Comparison of ENCODE assay signal across 8 cellular contexts in the genomic region with DNA sequence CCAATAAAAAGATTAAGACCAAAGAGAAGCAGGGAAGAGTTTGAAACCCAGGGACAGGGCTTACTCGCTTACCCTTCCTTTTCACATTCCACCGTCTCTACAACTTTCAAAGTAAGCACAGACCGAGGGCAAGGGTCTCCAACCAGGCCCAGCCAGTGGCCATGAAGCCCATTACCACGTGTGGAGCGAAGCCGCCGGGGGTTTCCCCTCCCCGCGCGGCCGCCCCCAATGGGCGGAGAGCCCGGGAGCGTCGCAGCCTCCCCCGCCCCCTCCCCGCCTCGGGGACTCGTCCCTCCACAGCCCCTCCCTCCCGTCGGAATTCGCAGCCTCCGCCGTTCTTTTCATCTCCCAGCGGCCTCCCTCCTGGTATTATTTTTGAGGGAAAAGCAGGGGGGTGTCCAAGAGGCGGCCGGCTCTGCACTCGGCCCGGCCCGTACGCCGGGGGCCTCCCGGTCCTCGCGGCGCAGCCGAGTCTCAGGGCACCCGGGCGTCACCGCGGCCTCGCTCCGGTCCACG. TPM values are rescaled to one million over a fixed set of nuclear protein-coding genes. Genes with fewer than 3 reads are reported as not detected.
A peak's percentile ranks its signal among the peaks of the same experiment; 100 is the strongest.
DNase-seq lines count a peak whose midpoint lies in the region; ATAC-seq, FAIRE-seq and TF ChIP-seq lines count a peak whose summit lies in the region.

No MANE protein-coding gene starts in this region.

- WGBS in pancreas, 2 donors = 1% methylated on average over 32 to 44 of the region's 44 CpGs

- H3K27me3 Mint-ChIP-seq in Calu3 (ENCODE audit: unreplicated experiment) (no peaks in the 10 kb centered on the region), IgD-negative memory B cell (no peaks in the 10 kb centered on the region)
- H3K27me3 Mint-ChIP-seq in activated naive CD8-positive, alpha-beta T cell treated with anti-CD3 and anti-CD28 coated beads for 36 hours = no peaks in the 10 kb centered on the region

- H3K4me3 Mint-ChIP-seq in Calu3 (ENCODE audit: low read depth, unreplicated experiment) (peak overlapping the region; percentile 99), IgD-negative memory B cell (peak overlapping the region; percentile 97 to 100 (median 100))
- peak overlapping the region; percentile 99 for H3K4me3 Mint-ChIP-seq in activated naive CD8-positive, alpha-beta T cell treated with anti-CD3 and anti-CD28 coated beads for 36 hours

- H3K4me1 ChIP-seq in pancreas (peaks cover 0 to 20% (median 8%) of the 10 kb centered on the region in 3 donors), tibial artery (peaks cover 0 to 25% (median 12%) of the 10 kb centered on the region in 4 donors)

- H3K27ac Mint-ChIP-seq in Calu3 (ENCODE audit: unreplicated experiment) = peak overlapping the region; percentile 97
- peak overlapping the region; percentile 96 to 100 (median 97) for H3K27ac Mint-ChIP-seq in IgD-negative memory B cell
- peak overlapping the region; percentile 100 for H3K27ac Mint-ChIP-seq in activated naive CD8-positive, alpha-beta T cell treated with anti-CD3 and anti-CD28 coated beads for 36 hours

- BruUV-seq in Calu3 (replicated peaks; lab: Mats Ljungman, UMichigan) = no TSS peak

- no peaks in the 10 kb centered on the region for H3K9me3 ChIP-seq in pancreas
- peaks cover 0 to 8% (median 5%) of the 10 kb centered on the region in 3 donors for H3K9me3 ChIP-seq in tibial artery

- FAIRE-seq in pancreas (lab: Jason Lieb, UNC) = no peak

- peaks cover 44% of the 10 kb centered on the region for H3K36me3 Mint-ChIP-seq in Calu3 (ENCODE audit: insufficient read depth, unreplicated experiment)
- H3K36me3 Mint-ChIP-seq in IgD-negative memory B cell = peaks cover 7% of the 10 kb centered on the region
- H3K36me3 Mint-ChIP-seq in activated naive CD8-positive, alpha-beta T cell treated with anti-CD3 and anti-CD28 coated beads for 36 hours = peaks cover 44% of the 10 kb centered on the region

- H3K36me3 ChIP-seq in pancreas (no peaks in the 10 kb centered on the region), tibial artery (peaks cover 0 to 5% (median 0%) of the 10 kb centered on the region in 3 donors)

- H3K4me1 Mint-ChIP-seq in Calu3 (ENCODE audit: low read depth, unreplicated experiment) = peaks cover 31% of the 10 kb centered on the region
- peaks cover 37 to 49% (median 47%) of the 10 kb centered on the region in 3 donors for H3K4me1 Mint-ChIP-seq in IgD-negative memory B cell
- peaks cover 44% of the 10 kb centered on the region for H3K4me1 Mint-ChIP-seq in activated naive CD8-positive, alpha-beta T cell treated with anti-CD3 and anti-CD28 coated beads for 36 hours

- H3K9me3 Mint-ChIP-seq in Calu3 (ENCODE audit: low read depth, unreplicated experiment) (no peaks in the 10 kb centered on the region), IgD-negative memory B cell (no peaks in the 10 kb centered on the region)
- H3K9me3 Mint-ChIP-seq in activated naive CD8-positive, alpha-beta T cell treated with anti-CD3 and anti-CD28 coated beads for 36 hours = peaks cover 3% of the 10 kb centered on the region

- intact Hi-C loops in Calu3 (cut with micrococcal nuclease; ENCODE audit: unreplicated experiment) (loop anchor here (2.0 to 10.0 kb wide), 3 partner anchors 263 to 471 kb away; a partner anchor contains a TSS), Right ventricle myocardium inferior (cut with DNase I) (loop anchor here (2.0 to 5.0 kb wide), 3 partner anchors 73 to 475 kb away; a partner anchor contains a TSS), pancreas (cut with DNase I) (no loop called here), tibial artery (cut with DNase I; ENCODE audit: low total_unique reads) (loop anchor here (10.0 kb wide), 1 partner anchor 261 kb away; a partner anchor contains a TSS)

- CTCF ChIA-PET in Calu3 (lab: Charles Lee) = interaction anchor here (0.9 to 1.6 kb wide), 2 partner anchors 373 to 420 kb away, joined by 3 to 7 read pairs; no protein-coding TSS in a partner anchor

- H3K4me3 ChIP-seq in pancreas (peak overlapping the region; percentile 65 to 93 (median 87)), tibial artery (peak overlapping the region; percentile 89 to 92)

- peak; percentile 81 for DNase-seq in Calu3
- DNase-seq in activated naive CD8-positive, alpha-beta T cell treated with anti-CD3 and anti-CD28 coated beads for 36 hours = peak; percentile 87
- DNase-seq in Right ventricle myocardium inferior (ENCODE audit: missing footprints) = peak; percentile 79
- peak; percentile 46 to 78 (median 62) for DNase-seq in pancreas
- peak; percentile 40 to 79 for DNase-seq in tibial artery

- H3K27me3 ChIP-seq in pancreas = no peaks in the 10 kb centered on the region
- no peaks in the 10 kb centered on the region for H3K27me3 ChIP-seq in tibial artery

- ATAC-seq in GM21528 (IDR thresholded peaks at IDR 0.05; ENCODE audit: low FRiP score, unreplicated experiment) (peak; percentile 35), SK-N-SH treated with all-trans-retinoic acid at 6 μM for 48 hours (peak; percentile 62), Right ventricle myocardium inferior (peak; percentile 57), pancreas (peak; percentile 56 to 76 (median 66))

- peak overlapping the region; percentile 83 to 96 (median 95) for H3K27ac ChIP-seq in pancreas
- H3K27ac ChIP-seq in tibial artery = peak overlapping the region; percentile 98 to 99

- no peak for TF ChIP-seq CTCF in Calu3 (IDR thresholded peaks at IDR 0.05; ENCODE audit: unreplicated experiment)
- TF ChIP-seq CTCF in pancreas (IDR thresholded peaks at IDR 0.05) = no peak
- TF ChIP-seq CTCF in tibial artery (IDR thresholded peaks at IDR 0.05) = no peak

TF ChIP-seq in SK-N-SH treated with all-trans-retinoic acid at 6 μM for 48 hours, 23 proteins besides CTCF, POLR2A, EP300 and RAD21 (continues in another document):
- TF ChIP-seq RARB (CRISPR knock-in tag; IDR thresholded peaks at IDR 0.05) = no peak
- TF ChIP-seq CSDC2 (CRISPR knock-in tag; IDR thresholded peaks at IDR 0.05) = no peak
- TF ChIP-seq, protein P1, sequence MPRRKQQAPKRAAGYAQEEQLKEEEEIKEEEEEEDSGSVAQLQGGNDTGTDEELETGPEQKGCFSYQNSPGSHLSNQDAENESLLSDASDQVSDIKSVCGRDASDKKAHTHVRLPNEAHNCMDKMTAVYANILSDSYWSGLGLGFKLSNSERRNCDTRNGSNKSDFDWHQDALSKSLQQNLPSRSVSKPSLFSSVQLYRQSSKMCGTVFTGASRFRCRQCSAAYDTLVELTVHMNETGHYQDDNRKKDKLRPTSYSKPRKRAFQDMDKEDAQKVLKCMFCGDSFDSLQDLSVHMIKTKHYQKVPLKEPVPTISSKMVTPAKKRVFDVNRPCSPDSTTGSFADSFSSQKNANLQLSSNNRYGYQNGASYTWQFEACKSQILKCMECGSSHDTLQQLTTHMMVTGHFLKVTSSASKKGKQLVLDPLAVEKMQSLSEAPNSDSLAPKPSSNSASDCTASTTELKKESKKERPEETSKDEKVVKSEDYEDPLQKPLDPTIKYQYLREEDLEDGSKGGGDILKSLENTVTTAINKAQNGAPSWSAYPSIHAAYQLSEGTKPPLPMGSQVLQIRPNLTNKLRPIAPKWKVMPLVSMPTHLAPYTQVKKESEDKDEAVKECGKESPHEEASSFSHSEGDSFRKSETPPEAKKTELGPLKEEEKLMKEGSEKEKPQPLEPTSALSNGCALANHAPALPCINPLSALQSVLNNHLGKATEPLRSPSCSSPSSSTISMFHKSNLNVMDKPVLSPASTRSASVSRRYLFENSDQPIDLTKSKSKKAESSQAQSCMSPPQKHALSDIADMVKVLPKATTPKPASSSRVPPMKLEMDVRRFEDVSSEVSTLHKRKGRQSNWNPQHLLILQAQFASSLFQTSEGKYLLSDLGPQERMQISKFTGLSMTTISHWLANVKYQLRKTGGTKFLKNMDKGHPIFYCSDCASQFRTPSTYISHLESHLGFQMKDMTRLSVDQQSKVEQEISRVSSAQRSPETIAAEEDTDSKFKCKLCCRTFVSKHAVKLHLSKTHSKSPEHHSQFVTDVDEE (CRISPR knock-in tag; IDR thresholded peaks at IDR 0.05) = no peak
- TF ChIP-seq ZNF565 (CRISPR knock-in tag; conservative IDR thresholded peaks at IDR 0.05; ENCODE audit: low read depth) = no peak
- TF ChIP-seq OSR1 (CRISPR knock-in tag; IDR thresholded peaks at IDR 0.05) = no peak
- TF ChIP-seq, protein P2, sequence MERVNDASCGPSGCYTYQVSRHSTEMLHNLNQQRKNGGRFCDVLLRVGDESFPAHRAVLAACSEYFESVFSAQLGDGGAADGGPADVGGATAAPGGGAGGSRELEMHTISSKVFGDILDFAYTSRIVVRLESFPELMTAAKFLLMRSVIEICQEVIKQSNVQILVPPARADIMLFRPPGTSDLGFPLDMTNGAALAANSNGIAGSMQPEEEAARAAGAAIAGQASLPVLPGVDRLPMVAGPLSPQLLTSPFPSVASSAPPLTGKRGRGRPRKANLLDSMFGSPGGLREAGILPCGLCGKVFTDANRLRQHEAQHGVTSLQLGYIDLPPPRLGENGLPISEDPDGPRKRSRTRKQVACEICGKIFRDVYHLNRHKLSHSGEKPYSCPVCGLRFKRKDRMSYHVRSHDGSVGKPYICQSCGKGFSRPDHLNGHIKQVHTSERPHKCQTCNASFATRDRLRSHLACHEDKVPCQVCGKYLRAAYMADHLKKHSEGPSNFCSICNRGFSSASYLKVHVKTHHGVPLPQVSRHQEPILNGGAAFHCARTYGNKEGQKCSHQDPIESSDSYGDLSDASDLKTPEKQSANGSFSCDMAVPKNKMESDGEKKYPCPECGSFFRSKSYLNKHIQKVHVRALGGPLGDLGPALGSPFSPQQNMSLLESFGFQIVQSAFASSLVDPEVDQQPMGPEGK (CRISPR knock-in tag; IDR thresholded peaks at IDR 0.05; ENCODE audit: borderline replicate concordance) = no peak
- TF ChIP-seq GLIS3 (CRISPR knock-in tag; IDR thresholded peaks at IDR 0.05) = no peak

RNA-seq across cellular contexts. Expression of a gene that starts 0.7 kb away (rescaled TPM):
- total RNA-seq in Calu3 (2022) (394 and 467 TPM in 2 replicates), Right ventricle myocardium inferior (267 TPM), pancreas (100 to 1,000 TPM in 3 of 6 donors, 10 to 100 TPM in 3; 69.4 to 188 (median 110) TPM)
- polyA plus RNA-seq in IgD-negative memory B cell (223 TPM), pancreas (100 to 1,000 TPM in 1 of 2 donors, 10 to 100 TPM in 1; 81.7 to 134 TPM)
- total RNA-seq in activated naive CD8-positive, alpha-beta T cell treated with anti-CD3 and anti-CD28 coated beads for 36 hours = 1,000 to 10,000 TPM; 1,148 to 1,176 TPM

RNA-seq across cellular contexts. Expression of a gene that starts 52.2 kb away (rescaled TPM):
- total RNA-seq in Calu3 (2022) = 143 and 151 TPM in 2 replicates
- 0.08 TPM for polyA plus RNA-seq in IgD-negative memory B cell
- total RNA-seq in activated naive CD8-positive, alpha-beta T cell treated with anti-CD3 and anti-CD28 coated beads for 36 hours = 10 to 100 TPM; 41.5 to 41.9 TPM
- 4.0 TPM for total RNA-seq in Right ventricle myocardium inferior
- 10 to 100 TPM in 3 of 6 donors, 1 to 10 TPM in 3; 2.9 to 16.1 (median 7.1) TPM for total RNA-seq in pancreas
- 1 to 10 TPM; 2.9 to 5.9 TPM for polyA plus RNA-seq in pancreas

Comparison
In these comparisons a context has a peak if more than half of its experiments do, and no peak if none do; other contexts are left out.
1. Peak in every context shown above with its lines: DNase-seq, ATAC-seq, H3K4me3 ChIP-seq and H3K27ac ChIP-seq.
2. intact Hi-C loops: an anchor here in Calu3 (2.0 to 10.0 kb wide), Right ventricle myocardium inferior (2.0 to 5.0 kb wide) and tibial artery (10.0 kb wide); none called in pancreas.